Comparison of ENCODE assay signal across 8 cellular contexts in the genomic region with DNA sequence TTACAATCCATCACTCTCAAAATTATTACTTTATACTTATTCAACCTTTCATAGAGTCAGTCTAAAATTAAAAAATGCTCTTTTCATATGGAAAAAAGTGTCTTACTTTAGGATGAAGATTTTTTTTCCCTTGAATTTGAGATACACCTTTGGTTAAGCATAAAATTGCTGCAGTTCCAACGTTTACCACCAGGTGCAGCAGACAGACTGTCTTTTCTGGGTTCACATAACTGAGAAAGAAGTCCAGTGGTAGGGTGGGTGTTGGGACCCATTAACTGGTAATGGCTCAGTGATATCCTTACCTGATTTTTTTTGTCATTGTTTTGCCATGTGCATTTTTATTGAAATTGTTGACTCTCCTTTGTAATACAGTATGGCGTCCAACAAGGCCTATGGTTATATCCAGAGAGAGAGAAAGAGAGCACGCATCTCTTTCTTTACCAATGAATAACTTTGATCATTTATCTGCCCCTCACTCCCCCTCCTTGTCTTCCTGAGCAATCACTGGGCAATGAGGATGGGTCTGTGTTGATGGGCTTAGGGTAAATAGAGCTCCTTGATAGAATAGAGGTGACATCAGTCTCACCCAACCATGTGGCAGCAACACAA.
DNase-seq lines count a peak whose midpoint lies in the region; ATAC-seq and TF ChIP-seq lines count a peak whose summit lies in the region.

No MANE protein-coding gene starts in this region.

- H3K27ac Mint-ChIP-seq in activated T-helper 17 cell treated with anti-CD3 and anti-CD28 coated beads, Interleukin-2, amount 50 U/mL, for 72 hours: no peak overlapping the region

- no peaks in the 10 kb centered on the region for H3K9me2 ChIP-seq in OCI-LY7 (ENCODE audit: insufficient read depth, low read length)

- H4K20me1 ChIP-seq in OCI-LY7 (ENCODE audit: insufficient read depth, low read length): no peaks in the 10 kb centered on the region

- POLR2A ChIA-PET in OCI-LY7 (lab: Charles Lee): no interaction called here

- peak; percentile 15 for DNase-seq in stimulated activated CD4-positive, alpha-beta T cell treated with anti-CD3 and anti-CD28 coated beads, Interleukin-15, amount 100 ng/mL, for 24 hours
- DNase-seq in stimulated activated CD4-positive, alpha-beta T cell treated with anti-CD3 and anti-CD28 coated beads, Interleukin-4, amount 100 ng/mL, for 4 hours: no peak
- DNase-seq in OCI-LY7 (ENCODE audit: low spot score) (peak; percentile 33), esophagus squamous epithelium (lab: John Stamatoyannopoulos, UW) (no peak), foreskin melanocyte (no peak), COLO829 (ENCODE audit: low spot score) (no peak)

- no peak for TF ChIP-seq POLR2A in esophagus squamous epithelium (IDR thresholded peaks at IDR 0.05)

- H3K27ac ChIP-seq in OCI-LY7 (ENCODE audit: low read depth, low read length, poor library complexity, severe bottlenecking) (no peak overlapping the region), esophagus squamous epithelium (no peak overlapping the region)

- no peaks in the 10 kb centered on the region for H3K4me1 ChIP-seq in OCI-LY7 (ENCODE audit: insufficient read depth, low read length, poor library complexity, severe bottlenecking)
- peaks cover 0 to 8% (median 0%) of the 10 kb centered on the region in 3 donors for H3K4me1 ChIP-seq in esophagus squamous epithelium

- H3K27me3 ChIP-seq in esophagus squamous epithelium: no peaks in the 10 kb centered on the region

- BruUV-seq in OCI-LY7 (replicated peaks; lab: Mats Ljungman, UMichigan): no TSS peak

- ATAC-seq in HG03521 (IDR thresholded peaks at IDR 0.05; ENCODE audit: unreplicated experiment): no peak
- ATAC-seq in activated T-helper 17 cell treated with anti-CD3 and anti-CD28 coated beads, Interleukin-2, amount 50 U/mL, for 72 hours (replicated peaks): no peak

- H3K27me3 Mint-ChIP-seq in activated T-helper 17 cell treated with anti-CD3 and anti-CD28 coated beads, Interleukin-2, amount 50 U/mL, for 72 hours: no peaks in the 10 kb centered on the region

- 66 to 69% methylated on average over 3 of the region's 3 CpGs for whole genome bisulfite sequencing in esophagus squamous epithelium, 2 donors

- H3K4me3 Mint-ChIP-seq in activated T-helper 17 cell treated with anti-CD3 and anti-CD28 coated beads, Interleukin-2, amount 50 U/mL, for 72 hours: no peak overlapping the region

- H3K36me3 ChIP-seq in OCI-LY7 (ENCODE audit: insufficient read depth, low read length) (no peaks in the 10 kb centered on the region), esophagus squamous epithelium (no peaks in the 10 kb centered on the region)

- H3K4me3 ChIP-seq in OCI-LY7 (ENCODE audit: low read depth, low read length, poor library complexity, severe bottlenecking) (no peak overlapping the region), esophagus squamous epithelium (no peak overlapping the region)

- H3K36me3 Mint-ChIP-seq in activated T-helper 17 cell treated with anti-CD3 and anti-CD28 coated beads, Interleukin-2, amount 50 U/mL, for 72 hours (ENCODE audit: low read depth): no peaks in the 10 kb centered on the region

- H3K9me3 ChIP-seq in OCI-LY7 (ENCODE audit: low read length) (no peaks in the 10 kb centered on the region), esophagus squamous epithelium (no peaks in the 10 kb centered on the region)

- intact Hi-C loops in OCI-LY7 (cut with micrococcal nuclease; ENCODE audit: unreplicated experiment) (no loop called here), esophagus squamous epithelium (cut with DNase I) (no loop called here)

- CTCF ChIA-PET in OCI-LY7 (lab: Charles Lee; ENCODE audit: unreplicated experiment): no interaction called here

- H3K4me1 Mint-ChIP-seq in activated T-helper 17 cell treated with anti-CD3 and anti-CD28 coated beads, Interleukin-2, amount 50 U/mL, for 72 hours: no peaks in the 10 kb centered on the region

- H3K9me3 Mint-ChIP-seq in activated T-helper 17 cell treated with anti-CD3 and anti-CD28 coated beads, Interleukin-2, amount 50 U/mL, for 72 hours: peaks cover 5% of the 10 kb centered on the region

- H3K4me2 ChIP-seq in OCI-LY7 (ENCODE audit: low read length): no peak overlapping the region

- peak; percentile 80 for TF ChIP-seq CTCF in OCI-LY7 (conservative IDR thresholded peaks at IDR 0.05; ENCODE audit: low read length)
- peak in 5 of 6 experiments; percentile 9 to 54 (median 33) for TF ChIP-seq CTCF in esophagus squamous epithelium (IDR thresholded peaks at IDR 0.05)

- no peak overlapping the region for H2AFZ ChIP-seq in OCI-LY7 (ENCODE audit: low read length)

- H3K79me2 ChIP-seq in OCI-LY7 (ENCODE audit: insufficient read depth, low read depth, low read length): no peaks in the 10 kb centered on the region

Comparison
In these comparisons a context has a peak if more than half of its experiments do, and no peak if none do; other contexts are left out.
1. DNase-seq: peak in stimulated activated CD4-positive, alpha-beta T cell treated with anti-CD3 and anti-CD28 coated beads, Interleukin-15, amount 100 ng/mL, for 24 hours (single experiment) and OCI-LY7 (single experiment); none in stimulated activated CD4-positive, alpha-beta T cell treated with anti-CD3 and anti-CD28 coated beads, Interleukin-4, amount 100 ng/mL, for 4 hours (0 of 2), esophagus squamous epithelium (single experiment), foreskin melanocyte (single experiment) and COLO829 (single experiment).